ENCODE assay signal across 1 cellular context in the genomic region with DNA sequence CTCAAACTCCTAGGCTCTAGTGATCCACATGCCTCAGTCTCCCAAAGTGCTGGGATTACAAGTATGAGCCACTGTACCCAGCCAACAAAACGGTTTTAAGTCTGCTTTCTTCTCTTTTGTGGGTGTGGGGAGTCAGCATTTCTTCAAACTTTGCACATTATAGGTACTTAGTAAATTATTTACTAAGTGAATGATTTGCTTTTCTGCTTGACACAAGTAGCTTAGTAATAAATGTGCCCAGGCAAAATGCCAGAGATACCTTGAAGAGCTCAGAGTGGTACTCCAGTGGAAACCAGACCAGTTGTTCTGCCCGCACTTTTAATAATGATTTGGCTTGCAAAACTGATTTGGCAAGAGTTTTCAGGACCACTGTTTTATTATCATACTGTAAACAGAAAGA.
TF ChIP-seq lines count a peak whose summit lies in the region.

No MANE protein-coding gene starts in this region.

TF ChIP-seq in A549, 52 proteins besides CTCF, POLR2A, EP300 and RAD21 (continued from another document):
- TF ChIP-seq, protein P1, sequence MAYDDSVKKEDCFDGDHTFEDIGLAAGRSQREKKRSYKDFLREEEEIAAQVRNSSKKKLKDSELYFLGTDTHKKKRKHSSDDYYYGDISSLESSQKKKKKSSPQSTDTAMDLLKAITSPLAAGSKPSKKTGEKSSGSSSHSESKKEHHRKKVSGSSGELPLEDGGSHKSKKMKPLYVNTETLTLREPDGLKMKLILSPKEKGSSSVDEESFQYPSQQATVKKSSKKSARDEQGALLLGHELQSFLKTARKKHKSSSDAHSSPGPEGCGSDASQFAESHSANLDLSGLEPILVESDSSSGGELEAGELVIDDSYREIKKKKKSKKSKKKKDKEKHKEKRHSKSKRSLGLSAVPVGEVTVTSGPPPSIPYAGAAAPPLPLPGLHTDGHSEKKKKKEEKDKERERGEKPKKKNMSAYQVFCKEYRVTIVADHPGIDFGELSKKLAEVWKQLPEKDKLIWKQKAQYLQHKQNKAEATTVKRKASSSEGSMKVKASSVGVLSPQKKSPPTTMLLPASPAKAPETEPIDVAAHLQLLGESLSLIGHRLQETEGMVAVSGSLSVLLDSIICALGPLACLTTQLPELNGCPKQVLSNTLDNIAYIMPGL (CRISPR knock-in tag; IDR thresholded peaks at IDR 0.05; ENCODE audit: borderline replicate concordance): no peak
